14 cellular contexts compared by ENCODE assay signal in genomic region chr4:179530953-179531352, GRCh38.
"Had no signal": no experiment of that assay in that cellular context is flagged by ENCODE, and none has a peak within 500 bp of the region (broad histone marks: within the 10 kb centered on the region; RNA-seq: fewer than 3 reads in every experiment).

No MANE protein-coding gene starts in this region.

- DNase-seq: activated CD4-positive, alpha-beta T cell treated with anti-CD3 and anti-CD28 coated beads for 1 hour; activated CD4-positive, alpha-beta T cell treated with anti-CD3 and anti-CD28 coated beads, Interleukin-2, amount 50 U/mL, for 1 hour; activated CD8-positive, alpha-beta T cell treated with anti-CD3 and anti-CD28 coated beads for 36 hours; activated naive CD8-positive, alpha-beta T cell treated with anti-CD3 and anti-CD28 coated beads, Interleukin-2, amount 50 U/mL, for 24 hours; activated T-cell treated with anti-CD3 and anti-CD28 coated beads, Interleukin-2, amount 50 U/mL, for 48 hours; endodermal cell; foreskin fibroblast; left lung; lower lobe of right lung; stimulated activated CD4-positive, alpha-beta T cell treated with anti-CD3 and anti-CD28 coated beads, Interleukin-15, amount 100 ng/mL, for 24 hours; stimulated activated CD4-positive, alpha-beta T cell treated with anti-CD3 and anti-CD28 coated beads, Interleukin-2, amount 100 ng/mL, for 24 hours; stimulated activated naive CD4-positive, alpha-beta T cell; T-helper 2 cell had no signal

- ATAC-seq: activated CD8-positive, alpha-beta T cell treated with anti-CD3 and anti-CD28 coated beads for 36 hours; activated naive CD8-positive, alpha-beta T cell treated with anti-CD3 and anti-CD28 coated beads, Interleukin-2, amount 50 U/mL, for 24 hours; esophagus mucosa; left lung; lower lobe of right lung had no signal
